ENCODE assay signal across 1 cellular context in the genomic region with DNA sequence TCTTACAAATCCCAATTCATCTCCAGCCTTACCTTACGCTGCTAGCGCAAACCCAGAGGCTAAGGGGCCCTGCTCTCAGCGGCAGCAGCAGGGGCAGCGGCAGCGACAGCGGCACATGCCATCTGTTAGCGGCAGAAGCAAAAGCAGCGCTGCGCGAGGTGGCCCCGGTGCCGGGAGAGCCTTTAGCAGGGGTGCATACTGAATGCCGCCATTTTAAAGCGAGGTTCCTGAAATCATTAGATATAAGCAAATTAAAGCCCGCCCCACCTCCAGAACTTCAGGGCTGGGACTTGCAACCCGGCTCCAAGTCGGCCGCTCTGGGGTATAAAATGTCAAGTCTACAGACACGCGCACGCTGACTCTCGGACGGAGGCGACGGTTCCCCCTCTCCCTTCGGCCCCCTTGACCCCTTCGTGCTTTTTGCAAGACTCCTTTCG.
TF ChIP-seq lines count a peak whose summit lies in the region.

Gene MBNL3 (minus strand): TSS at position 220 of the 437 bp plus-strand sequence. CDS start 49,427 bp downstream, outside the sequence.

TF ChIP-seq in GM23338, 12 proteins besides CTCF, POLR2A, EP300 and RAD21 (continued from another document):
- TF ChIP-seq ZNF331 (CRISPR knock-in tag; IDR thresholded peaks at IDR 0.05; ENCODE audit: low read depth), result no peak
TF ChIP-seq in GM23338: peak in this region for 0.
